In the genomic region with DNA sequence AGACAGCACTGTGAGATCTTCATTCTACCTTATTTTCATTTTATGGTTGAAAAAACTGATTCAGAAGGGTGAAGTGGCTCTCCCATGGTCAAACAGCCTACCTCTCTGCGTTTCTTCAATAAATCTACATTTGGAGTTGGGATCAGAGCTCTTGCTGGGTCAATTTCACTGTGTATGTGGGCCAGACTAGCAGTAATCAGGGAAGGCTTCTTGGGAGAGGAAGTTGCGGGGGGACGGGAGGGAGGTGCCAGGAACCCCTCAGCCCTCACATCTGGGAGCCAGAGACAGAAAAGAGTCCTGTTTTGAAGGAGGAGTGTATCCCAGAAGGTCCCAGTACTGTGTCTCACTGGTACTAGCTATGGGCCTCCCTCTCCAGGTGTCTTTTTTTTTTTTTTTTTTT, we compare ENCODE assay signal across 1 cellular context.
TF ChIP-seq lines count a peak whose summit lies in the region.

No MANE protein-coding gene starts in this region.

TF ChIP-seq in liver, 16 proteins besides CTCF, POLR2A, EP300 and RAD21 (continued from another document):
- TF ChIP-seq, protein P1, sequence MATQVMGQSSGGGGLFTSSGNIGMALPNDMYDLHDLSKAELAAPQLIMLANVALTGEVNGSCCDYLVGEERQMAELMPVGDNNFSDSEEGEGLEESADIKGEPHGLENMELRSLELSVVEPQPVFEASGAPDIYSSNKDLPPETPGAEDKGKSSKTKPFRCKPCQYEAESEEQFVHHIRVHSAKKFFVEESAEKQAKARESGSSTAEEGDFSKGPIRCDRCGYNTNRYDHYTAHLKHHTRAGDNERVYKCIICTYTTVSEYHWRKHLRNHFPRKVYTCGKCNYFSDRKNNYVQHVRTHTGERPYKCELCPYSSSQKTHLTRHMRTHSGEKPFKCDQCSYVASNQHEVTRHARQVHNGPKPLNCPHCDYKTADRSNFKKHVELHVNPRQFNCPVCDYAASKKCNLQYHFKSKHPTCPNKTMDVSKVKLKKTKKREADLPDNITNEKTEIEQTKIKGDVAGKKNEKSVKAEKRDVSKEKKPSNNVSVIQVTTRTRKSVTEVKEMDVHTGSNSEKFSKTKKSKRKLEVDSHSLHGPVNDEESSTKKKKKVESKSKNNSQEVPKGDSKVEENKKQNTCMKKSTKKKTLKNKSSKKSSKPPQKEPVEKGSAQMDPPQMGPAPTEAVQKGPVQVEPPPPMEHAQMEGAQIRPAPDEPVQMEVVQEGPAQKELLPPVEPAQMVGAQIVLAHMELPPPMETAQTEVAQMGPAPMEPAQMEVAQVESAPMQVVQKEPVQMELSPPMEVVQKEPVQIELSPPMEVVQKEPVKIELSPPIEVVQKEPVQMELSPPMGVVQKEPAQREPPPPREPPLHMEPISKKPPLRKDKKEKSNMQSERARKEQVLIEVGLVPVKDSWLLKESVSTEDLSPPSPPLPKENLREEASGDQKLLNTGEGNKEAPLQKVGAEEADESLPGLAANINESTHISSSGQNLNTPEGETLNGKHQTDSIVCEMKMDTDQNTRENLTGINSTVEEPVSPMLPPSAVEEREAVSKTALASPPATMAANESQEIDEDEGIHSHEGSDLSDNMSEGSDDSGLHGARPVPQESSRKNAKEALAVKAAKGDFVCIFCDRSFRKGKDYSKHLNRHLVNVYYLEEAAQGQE (IDR thresholded peaks at IDR 0.05) = no peak
- TF ChIP-seq SP1 (IDR thresholded peaks at IDR 0.05) (no peak), YY1 (IDR thresholded peaks at IDR 0.05) (no peak), JUND (IDR thresholded peaks at IDR 0.05) (no peak)
